ENCODE assay signal across 8 cellular contexts in the genomic region with DNA sequence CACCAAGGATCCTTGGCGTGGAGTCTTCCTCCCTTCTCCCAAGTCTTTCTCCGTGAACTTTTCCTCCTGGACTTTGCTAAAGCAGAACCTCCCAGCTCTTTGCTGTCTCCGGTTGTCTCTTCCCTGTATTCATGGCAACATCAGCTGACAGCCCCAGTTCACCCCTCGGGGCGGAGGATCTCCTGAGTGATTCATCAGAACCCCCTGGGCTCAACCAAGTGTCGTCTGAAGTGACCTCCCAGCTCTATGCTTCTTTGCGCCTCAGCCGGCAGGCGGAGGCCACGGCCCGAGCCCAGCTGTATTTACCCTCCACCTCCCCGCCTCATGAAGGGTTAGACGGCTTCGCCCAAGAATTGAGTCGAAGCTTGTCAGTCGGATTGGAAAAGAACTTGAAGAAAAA. TPM values are rescaled to one million over a fixed set of nuclear protein-coding genes. Genes with fewer than 3 reads are reported as not detected.
DNase-seq lines count a peak whose midpoint lies in the region; FAIRE-seq and TF ChIP-seq lines count a peak whose summit lies in the region.

No MANE protein-coding gene starts in this region.

- H3K27ac ChIP-seq in liver (ENCODE audit: low read depth in 1 of 2, low read length in 2 of 2) (no peak overlapping the region), subcutaneous abdominal adipose tissue (ENCODE audit: low read depth, low read length) (peak overlapping the region; percentile 74)

- H3K9me3 ChIP-seq in liver (ENCODE audit: control insufficient read depth in 4 of 4, low read length in 3 of 4) = no peaks in the 10 kb centered on the region
- H3K9me3 ChIP-seq in subcutaneous abdominal adipose tissue (ENCODE audit: control insufficient read depth in 5 of 5, low read length in 5 of 5) = no peaks in the 10 kb centered on the region

- TF ChIP-seq CTCF in liver (IDR thresholded peaks at IDR 0.05; ENCODE audit: low read depth, low read length, missing input control) = no peak

- in situ Hi-C loops in T47D (cut with HindIII; ENCODE audit: low pct_unique_long_range_greater_than_20kb, low sequenced_read_pairs) = no loop called here

- H3K9ac ChIP-seq in liver (ENCODE audit: low read depth in 1 of 2, low read length in 2 of 2) = peak overlapping the region; percentile 8 to 50
- H3K9ac ChIP-seq in subcutaneous abdominal adipose tissue (ENCODE audit: low read length in 5 of 5) = peak overlapping the region; percentile 48 to 92 (median 73)

- H3K4me3 ChIP-seq in liver (ENCODE audit: low read depth in 1 of 3, low read length in 3 of 3) (peak overlapping the region; percentile 69 to 95 (median 86)), subcutaneous abdominal adipose tissue (ENCODE audit: low read depth in 1 of 5, low read length in 5 of 5) (peak overlapping the region; percentile 72 to 99 (median 96))

- no peak for TF ChIP-seq RAD21 in liver (IDR thresholded peaks at IDR 0.05)

- H3K27me3 ChIP-seq in liver (ENCODE audit: control insufficient read depth in 4 of 4, insufficient read depth in 4 of 4, low read length in 3 of 4) (no peaks in the 10 kb centered on the region), subcutaneous abdominal adipose tissue (ENCODE audit: control insufficient read depth in 5 of 5, insufficient read depth in 4 of 5, low read length in 5 of 5) (peaks cover 0 to 5% (median 0%) of the 10 kb centered on the region in 5 donors)

- DNase-seq in AML-193 (lab: John Stamatoyannopoulos, UW) (peak; percentile 18 to 39), GM19239 (ENCODE audit: insufficient read length, low spot score) (no peak), RCC 7860 (ENCODE audit: low spot score) (peak; percentile 62), T47D (ENCODE audit: low read depth in 1 of 2, low spot score in 1 of 2) (peak; percentile 23 to 47), anterior cingulate cortex (lab: John Stamatoyannopoulos, UW) (no peak), dedifferentiated amniotic fluid mesenchymal stem cell (ENCODE audit: extremely low spot score) (no peak)

- peaks cover 5 to 27% (median 17%) of the 10 kb centered on the region in 4 donors for H3K4me1 ChIP-seq in liver (ENCODE audit: control insufficient read depth in 4 of 4, insufficient read depth in 4 of 4, low read length in 3 of 4)
- peaks cover 4 to 32% (median 28%) of the 10 kb centered on the region in 5 donors for H3K4me1 ChIP-seq in subcutaneous abdominal adipose tissue (ENCODE audit: control insufficient read depth in 5 of 5, insufficient read depth in 5 of 5, low read length in 5 of 5)

- H3K36me3 ChIP-seq in liver (ENCODE audit: control insufficient read depth in 4 of 4, insufficient read depth in 3 of 4, low read depth in 1 of 4, low read length in 3 of 4) = peaks cover 0 to 12% (median 10%) of the 10 kb centered on the region in 4 donors
- peaks cover 4 to 37% (median 21%) of the 10 kb centered on the region in 5 donors for H3K36me3 ChIP-seq in subcutaneous abdominal adipose tissue (ENCODE audit: control insufficient read depth in 5 of 5, insufficient read depth in 5 of 5, low read length in 5 of 5)

- 38% methylated on average over 16 of the region's 16 CpGs for WGBS in liver

- FAIRE-seq in GM19239 (lab: Jason Lieb, UNC) (peak; percentile 76), RCC 7860 (lab: Jason Lieb, UNC) (no peak)

TF ChIP-seq in liver, 16 proteins besides CTCF, POLR2A, EP300 and RAD21:
- TF ChIP-seq, protein P1, sequence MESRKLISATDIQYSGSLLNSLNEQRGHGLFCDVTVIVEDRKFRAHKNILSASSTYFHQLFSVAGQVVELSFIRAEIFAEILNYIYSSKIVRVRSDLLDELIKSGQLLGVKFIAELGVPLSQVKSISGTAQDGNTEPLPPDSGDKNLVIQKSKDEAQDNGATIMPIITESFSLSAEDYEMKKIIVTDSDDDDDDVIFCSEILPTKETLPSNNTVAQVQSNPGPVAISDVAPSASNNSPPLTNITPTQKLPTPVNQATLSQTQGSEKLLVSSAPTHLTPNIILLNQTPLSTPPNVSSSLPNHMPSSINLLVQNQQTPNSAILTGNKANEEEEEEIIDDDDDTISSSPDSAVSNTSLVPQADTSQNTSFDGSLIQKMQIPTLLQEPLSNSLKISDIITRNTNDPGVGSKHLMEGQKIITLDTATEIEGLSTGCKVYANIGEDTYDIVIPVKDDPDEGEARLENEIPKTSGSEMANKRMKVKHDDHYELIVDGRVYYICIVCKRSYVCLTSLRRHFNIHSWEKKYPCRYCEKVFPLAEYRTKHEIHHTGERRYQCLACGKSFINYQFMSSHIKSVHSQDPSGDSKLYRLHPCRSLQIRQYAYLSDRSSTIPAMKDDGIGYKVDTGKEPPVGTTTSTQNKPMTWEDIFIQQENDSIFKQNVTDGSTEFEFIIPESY (IDR thresholded peaks at IDR 0.05) = no peak
- TF ChIP-seq HNF4A (conservative IDR thresholded peaks at IDR 0.05) = no peak
- no peak for TF ChIP-seq TAF1 (conservative IDR thresholded peaks at IDR 0.05)
- TF ChIP-seq, protein P2, sequence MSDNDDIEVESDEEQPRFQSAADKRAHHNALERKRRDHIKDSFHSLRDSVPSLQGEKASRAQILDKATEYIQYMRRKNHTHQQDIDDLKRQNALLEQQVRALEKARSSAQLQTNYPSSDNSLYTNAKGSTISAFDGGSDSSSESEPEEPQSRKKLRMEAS (IDR thresholded peaks at IDR 0.05) = no peak
- TF ChIP-seq, protein P3, sequence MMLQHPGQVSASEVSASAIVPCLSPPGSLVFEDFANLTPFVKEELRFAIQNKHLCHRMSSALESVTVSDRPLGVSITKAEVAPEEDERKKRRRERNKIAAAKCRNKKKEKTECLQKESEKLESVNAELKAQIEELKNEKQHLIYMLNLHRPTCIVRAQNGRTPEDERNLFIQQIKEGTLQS (IDR thresholded peaks at IDR 0.05) = no peak
- TF ChIP-seq, protein P4, sequence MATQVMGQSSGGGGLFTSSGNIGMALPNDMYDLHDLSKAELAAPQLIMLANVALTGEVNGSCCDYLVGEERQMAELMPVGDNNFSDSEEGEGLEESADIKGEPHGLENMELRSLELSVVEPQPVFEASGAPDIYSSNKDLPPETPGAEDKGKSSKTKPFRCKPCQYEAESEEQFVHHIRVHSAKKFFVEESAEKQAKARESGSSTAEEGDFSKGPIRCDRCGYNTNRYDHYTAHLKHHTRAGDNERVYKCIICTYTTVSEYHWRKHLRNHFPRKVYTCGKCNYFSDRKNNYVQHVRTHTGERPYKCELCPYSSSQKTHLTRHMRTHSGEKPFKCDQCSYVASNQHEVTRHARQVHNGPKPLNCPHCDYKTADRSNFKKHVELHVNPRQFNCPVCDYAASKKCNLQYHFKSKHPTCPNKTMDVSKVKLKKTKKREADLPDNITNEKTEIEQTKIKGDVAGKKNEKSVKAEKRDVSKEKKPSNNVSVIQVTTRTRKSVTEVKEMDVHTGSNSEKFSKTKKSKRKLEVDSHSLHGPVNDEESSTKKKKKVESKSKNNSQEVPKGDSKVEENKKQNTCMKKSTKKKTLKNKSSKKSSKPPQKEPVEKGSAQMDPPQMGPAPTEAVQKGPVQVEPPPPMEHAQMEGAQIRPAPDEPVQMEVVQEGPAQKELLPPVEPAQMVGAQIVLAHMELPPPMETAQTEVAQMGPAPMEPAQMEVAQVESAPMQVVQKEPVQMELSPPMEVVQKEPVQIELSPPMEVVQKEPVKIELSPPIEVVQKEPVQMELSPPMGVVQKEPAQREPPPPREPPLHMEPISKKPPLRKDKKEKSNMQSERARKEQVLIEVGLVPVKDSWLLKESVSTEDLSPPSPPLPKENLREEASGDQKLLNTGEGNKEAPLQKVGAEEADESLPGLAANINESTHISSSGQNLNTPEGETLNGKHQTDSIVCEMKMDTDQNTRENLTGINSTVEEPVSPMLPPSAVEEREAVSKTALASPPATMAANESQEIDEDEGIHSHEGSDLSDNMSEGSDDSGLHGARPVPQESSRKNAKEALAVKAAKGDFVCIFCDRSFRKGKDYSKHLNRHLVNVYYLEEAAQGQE (IDR thresholded peaks at IDR 0.05) = no peak
- no peak for TF ChIP-seq YY1 (IDR thresholded peaks at IDR 0.05)
- no peak for TF ChIP-seq FOXA1 (IDR thresholded peaks at IDR 0.05)
- no peak for TF ChIP-seq JUND (IDR thresholded peaks at IDR 0.05)
- TF ChIP-seq FOXA2 (IDR thresholded peaks at IDR 0.05) = no peak
- TF ChIP-seq EGR1 (IDR thresholded peaks at IDR 0.05; ENCODE audit: low read depth in 2 of 2) = no peak
- no peak for TF ChIP-seq SP1 (IDR thresholded peaks at IDR 0.05)
- no peak for TF ChIP-seq RXRA (IDR thresholded peaks at IDR 0.05)
- no peak for TF ChIP-seq GABPA (IDR thresholded peaks at IDR 0.05 in 1 of 2, conservative IDR thresholded peaks at IDR 0.05 in 1 of 2)
- TF ChIP-seq NR2F2 (IDR thresholded peaks at IDR 0.05) = no peak
- TF ChIP-seq HNF4G (IDR thresholded peaks at IDR 0.05) = no peak

RNA-seq across cellular contexts. Expression of a gene that starts 0.9 kb away (rescaled TPM):
- 10 to 100 TPM; 10.5 to 12.0 TPM for total RNA-seq in liver
- 1 to 10 TPM; 2.2 to 6.7 TPM for polyA plus RNA-seq in liver

RNA-seq across cellular contexts. Expression of a gene that starts 1.2 kb away (rescaled TPM):
- 10 to 100 TPM; 15.9 to 18.4 TPM for total RNA-seq in liver
- 10 to 100 TPM; 95.9 to 96.9 TPM for polyA plus RNA-seq in liver

RNA-seq across cellular contexts. Expression of a gene that starts 3.3 kb away (rescaled TPM):
- total RNA-seq in liver = under 1 TPM; 0.23 to 0.67 TPM
- under 1 TPM; 0.42 to 0.43 TPM for polyA plus RNA-seq in liver

RNA-seq across cellular contexts. Expression of a gene that starts 16.9 kb away (rescaled TPM):
- 1 to 10 TPM in 1 of 2 donors, under 1 TPM in 1; 0.33 to 1.4 TPM for total RNA-seq in liver
- polyA plus RNA-seq in liver = under 1 TPM; 0.17 to 0.31 TPM

RNA-seq across cellular contexts. Expression of a gene that starts 44.4 kb away (rescaled TPM):
- total RNA-seq in liver = 10 to 100 TPM; 11.0 to 14.4 TPM
- polyA plus RNA-seq in liver = 1 to 10 TPM; 1.9 to 3.4 TPM

Comparison
In these comparisons a context has a peak if more than half of its experiments do, and no peak if none do; other contexts are left out.
1. DNase-seq: peak in AML-193 (2 of 2), RCC 7860 (single experiment) and T47D (2 of 2); none in GM19239 (single experiment), anterior cingulate cortex (0 of 58) and dedifferentiated amniotic fluid mesenchymal stem cell (single experiment).